ENCODE assay signal across 8 cellular contexts in the genomic region with DNA sequence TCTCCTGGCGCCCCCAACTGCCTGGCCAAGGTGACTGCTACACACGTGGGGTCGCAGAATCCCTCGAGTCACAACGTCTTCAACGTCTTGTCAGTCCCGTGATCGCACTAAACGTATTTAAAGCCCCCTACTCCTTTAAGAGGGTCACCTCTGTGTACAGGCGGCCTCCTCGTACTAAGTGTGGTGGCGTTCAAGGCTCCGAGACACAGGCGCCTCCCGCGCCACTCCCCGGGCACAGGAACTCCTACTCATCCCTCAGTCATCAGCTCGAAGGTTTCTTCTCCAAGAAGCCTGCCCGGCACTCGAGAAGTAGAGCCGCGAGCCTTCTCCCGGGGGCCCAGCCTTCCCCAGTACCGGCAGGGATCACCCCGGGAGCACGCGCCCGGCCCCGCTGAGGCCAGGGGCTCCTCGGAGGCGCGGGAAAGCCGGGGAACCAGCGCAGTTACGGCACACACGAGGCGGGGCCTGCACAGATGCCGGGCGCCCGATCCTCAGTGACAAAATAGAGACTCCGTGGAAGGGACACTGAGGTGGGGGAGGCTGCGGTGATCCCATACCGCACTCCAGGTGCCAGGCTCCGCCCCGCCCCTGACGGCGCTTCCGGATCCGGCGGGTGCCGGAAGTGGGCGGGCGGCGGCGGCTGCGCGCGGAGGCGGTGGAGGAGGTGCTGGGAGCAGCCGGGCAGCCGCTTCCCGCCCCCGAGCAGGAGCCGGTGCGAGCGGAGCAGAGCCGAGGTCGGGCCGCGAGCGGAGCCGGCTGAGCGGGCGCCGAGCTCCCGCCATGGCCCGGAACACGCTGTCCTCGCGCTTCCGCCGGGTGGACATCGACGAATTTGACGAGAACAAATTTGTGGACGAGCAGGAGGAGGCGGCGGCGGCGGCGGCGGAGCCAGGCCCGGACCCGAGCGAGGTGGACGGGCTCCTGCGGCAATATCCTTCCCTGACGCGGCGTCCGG. TPM values are rescaled to one million over a fixed set of nuclear protein-coding genes. Genes with fewer than 3 reads are reported as not detected.
A peak's percentile ranks its signal among the peaks of the same experiment; 100 is the strongest.
DNase-seq lines count a peak whose midpoint lies in the region; ATAC-seq and TF ChIP-seq lines count a peak whose summit lies in the region.

No MANE protein-coding gene starts in this region.

- TF ChIP-seq CTCF in Panc1 (IDR thresholded peaks at IDR 0.05) (no peak), esophagus muscularis mucosa (IDR thresholded peaks at IDR 0.05) (no peak)

- TF ChIP-seq POLR2A in esophagus muscularis mucosa (IDR thresholded peaks at IDR 0.05; ENCODE audit: low read depth) = peak; percentile 94

- POLR2A ChIA-PET in Panc1 (lab: Charles Lee) = interaction anchor here (0.6 kb wide), 2 partner anchors 23 to 28 kb away, joined by 5 read pairs; no protein-coding TSS in a partner anchor

- H3K4me1 ChIP-seq in HUES64 (ENCODE audit: insufficient read depth, low read length) (peaks cover 15% of the 10 kb centered on the region), Panc1 (ENCODE audit: control insufficient read depth, insufficient read depth, low read length) (peaks cover 28% of the 10 kb centered on the region), esophagus muscularis mucosa (peaks cover 50 to 56% (median 51%) of the 10 kb centered on the region in 4 donors)

- intact Hi-C loops in Panc1 (cut with micrococcal nuclease; ENCODE audit: unreplicated experiment) (no loop called here), esophagus muscularis mucosa (cut with DNase I) (loop anchor here (10.0 kb wide), 1 partner anchor 326 kb away; no protein-coding TSS in a partner anchor)

- H3K27ac ChIP-seq in HUES64 (ENCODE audit: low read depth, low read length) (peak overlapping the region; percentile 99), Panc1 (ENCODE audit: low read length) (peak overlapping the region; percentile 96), esophagus muscularis mucosa (replicated peaks in 1 of 4) (peak overlapping the region; percentile 88 to 98 (median 92))

- CTCF ChIA-PET in Panc1 (lab: Charles Lee) = no interaction called here

- H3K4me3 ChIP-seq in HUES64 (ENCODE audit: low read length) (peak overlapping the region; percentile 91), Panc1 (ENCODE audit: low read depth in 2 of 2, low read length in 2 of 2) (peak overlapping the region; percentile 89 to 90), esophagus muscularis mucosa (peak overlapping the region; percentile 74 to 94 (median 88))

- H3K9me3 ChIP-seq in HUES64 (ENCODE audit: insufficient read depth, low read depth, low read length) (no peaks in the 10 kb centered on the region), Panc1 (ENCODE audit: control insufficient read depth, insufficient read depth, low read depth, low read length) (no peaks in the 10 kb centered on the region), esophagus muscularis mucosa (no peaks in the 10 kb centered on the region)

- peaks cover 27 to 40% of the 10 kb centered on the region in 2 donors for H3K36me3 Mint-ChIP-seq in activated T-cell treated with anti-CD3 and anti-CD28 coated beads, Interleukin-2, amount 50 U/mL, for 72 hours (ENCODE audit: insufficient read depth in 2 of 2)

- H3K36me3 ChIP-seq in HUES64 (ENCODE audit: insufficient read depth, low read length) (peaks cover 22% of the 10 kb centered on the region), Panc1 (ENCODE audit: control insufficient read depth, insufficient read depth, low read length) (peaks cover 13% of the 10 kb centered on the region), esophagus muscularis mucosa (peaks cover 0 to 6% (median 5%) of the 10 kb centered on the region in 4 donors)

- H3K27me3 Mint-ChIP-seq in activated T-cell treated with anti-CD3 and anti-CD28 coated beads, Interleukin-2, amount 50 U/mL, for 72 hours (ENCODE audit: low read depth) = no peaks in the 10 kb centered on the region

- H3K4me1 Mint-ChIP-seq in activated T-cell treated with anti-CD3 and anti-CD28 coated beads, Interleukin-2, amount 50 U/mL, for 72 hours (ENCODE audit: low read depth) = peaks cover 55% of the 10 kb centered on the region

- H3K9ac ChIP-seq in HUES64 (ENCODE audit: low read depth, low read length) = peak overlapping the region; percentile 96

- no peak for TF ChIP-seq EP300 in esophagus muscularis mucosa (IDR thresholded peaks at IDR 0.05)

- H3K27me3 ChIP-seq in HUES64 (ENCODE audit: insufficient read depth, low read length) (no peaks in the 10 kb centered on the region), Panc1 (ENCODE audit: control insufficient read depth, insufficient read depth, low read length) (no peaks in the 10 kb centered on the region), esophagus muscularis mucosa (no peaks in the 10 kb centered on the region)

- ATAC-seq in GM21423 (IDR thresholded peaks at IDR 0.05; ENCODE audit: unreplicated experiment) (peak; percentile 62), Panc1 (peak; percentile 93)
- ATAC-seq in activated T-cell treated with anti-CD3 and anti-CD28 coated beads, Interleukin-2, amount 50 U/mL, for 72 hours (replicated peaks in 1 of 2) = peak; percentile 70 to 72

- BruUV-seq in Panc1 (replicated peaks; lab: Mats Ljungman, UMichigan) = TSS peak; percentile 98

- under 1% methylated on average over 101 of the region's 101 CpGs for WGBS in HUES64
- WGBS in esophagus muscularis mucosa = under 1% methylated on average over 64 of the region's 101 CpGs

- in situ Hi-C loops in Panc1 (cut with HindIII; ENCODE audit: low pct_unique_long_range_greater_than_20kb, low sequenced_read_pairs) = no loop called here

- H3K4me3 Mint-ChIP-seq in activated T-cell treated with anti-CD3 and anti-CD28 coated beads, Interleukin-2, amount 50 U/mL, for 72 hours = peak overlapping the region; percentile 98

- H3K9me3 Mint-ChIP-seq in activated T-cell treated with anti-CD3 and anti-CD28 coated beads, Interleukin-2, amount 50 U/mL, for 72 hours = no peaks in the 10 kb centered on the region

- H3K27ac Mint-ChIP-seq in activated T-cell treated with anti-CD3 and anti-CD28 coated beads, Interleukin-2, amount 50 U/mL, for 72 hours = peak overlapping the region; percentile 99

- DNase-seq in DMS153 (lab: John Stamatoyannopoulos, UW) (peak; percentile 60), Panc1 (ENCODE audit: low read depth, low spot score) (no peak), esophagus muscularis mucosa (ENCODE audit: extremely low spot score) (peak; percentile 96), myocyte (ENCODE audit: low read depth) (peak; percentile 89)
- DNase-seq in activated T-cell treated with anti-CD3 and anti-CD28 coated beads, Interleukin-2, amount 50 U/mL, for 72 hours = peak; percentile 96 to 97
- peak; percentile 83 to 92 for DNase-seq in stimulated activated CD8-positive, alpha-beta memory T cell treated with anti-CD3 and anti-CD28 coated beads, Interleukin-7, amount 100 ng/mL, for 4 hours (ENCODE audit: low read depth in 2 of 2)

RNA-seq across cellular contexts. Expression of gene ARPC5L, which starts 6.9 kb away (rescaled TPM):
- 57.9 TPM for polyA plus RNA-seq in HUES64 (2013, experiment 1 of 2)
- polyA plus RNA-seq in HUES64 (2013, experiment 2 of 2) = 50.6 TPM
- total RNA-seq in Panc1 (2021; ENCODE audit: unreplicated experiment) (39.6 TPM), esophagus muscularis mucosa (10 to 100 TPM; 23.3 to 28.2 (median 26.7) TPM), myocyte (31.7 and 32.2 TPM in 2 replicates)
- 45.4 TPM for polyA plus RNA-seq in Panc1 (2012; ENCODE audit: insufficient read length)
- total RNA-seq in activated T-cell treated with anti-CD3 and anti-CD28 coated beads, Interleukin-2, amount 50 U/mL, for 72 hours = 100 to 1,000 TPM; 116 to 125 TPM
- polyA plus RNA-seq in myocyte (2012) = 60.3 TPM

RNA-seq across cellular contexts. Expression of gene RPL35, which starts 7.0 kb away (rescaled TPM):
- 2,082 TPM for polyA plus RNA-seq in HUES64 (2013, experiment 1 of 2)
- polyA plus RNA-seq in HUES64 (2013, experiment 2 of 2) = 2,092 TPM
- total RNA-seq in Panc1 (2021; ENCODE audit: unreplicated experiment) (758 TPM), esophagus muscularis mucosa (1,000 to 10,000 TPM; 1,125 to 3,077 (median 1,901) TPM), myocyte (1,729 and 2,407 TPM in 2 replicates)
- polyA plus RNA-seq in Panc1 (2012; ENCODE audit: insufficient read length) = 1,211 TPM
- 1,000 to 10,000 TPM; 1,754 to 1,822 TPM for total RNA-seq in activated T-cell treated with anti-CD3 and anti-CD28 coated beads, Interleukin-2, amount 50 U/mL, for 72 hours
- 1,685 TPM for polyA plus RNA-seq in myocyte (2012)

RNA-seq across cellular contexts. Expression of gene WDR38, which starts 15.5 kb away (rescaled TPM):
- polyA plus RNA-seq in HUES64 (2013, experiment 1 of 2) = not detected
- polyA plus RNA-seq in HUES64 (2013, experiment 2 of 2) = not detected
- total RNA-seq in Panc1 (2021; ENCODE audit: unreplicated experiment) = not detected
- not detected for polyA plus RNA-seq in Panc1 (2012; ENCODE audit: insufficient read length)
- not detected for total RNA-seq in activated T-cell treated with anti-CD3 and anti-CD28 coated beads, Interleukin-2, amount 50 U/mL, for 72 hours
- total RNA-seq in esophagus muscularis mucosa = under 1 TPM in 1 of 4 donors, not detected in 3; 0.32 TPM
- 0.16 TPM in 1 of 2 replicates, not detected in the other for total RNA-seq in myocyte
- polyA plus RNA-seq in myocyte (2012) = not detected
